Comparison of ENCODE assay signal across 2 cellular contexts in genomic region chr3:98532709-98533571, GRCh38.
TF ChIP-seq lines count a peak whose summit lies in the region.

No MANE protein-coding gene starts in this region.

TF ChIP-seq in GM12891, 5 proteins besides CTCF, POLR2A, EP300 and RAD21:
- TF ChIP-seq PAX5 (IDR thresholded peaks at IDR 0.05; ENCODE audit: insufficient read depth, low read length, severe bottlenecking) (no peak), POLR2AphosphoS5 (IDR thresholded peaks at IDR 0.05; ENCODE audit: low read depth, low read length) (peak; percentile 91), POU2F2 (IDR thresholded peaks at IDR 0.05; ENCODE audit: low read depth, low read length) (peak; percentile 38; the same call in 1 of the 2 replicates), TAF1 (IDR thresholded peaks at IDR 0.05; ENCODE audit: low read depth, low read length) (no peak; the same call in 1 of the 2 replicates), SPI1 (IDR thresholded peaks at IDR 0.05; ENCODE audit: low read depth, low read length) (no peak)

TF ChIP-seq in H1, 55 proteins besides CTCF, POLR2A, EP300 and RAD21:
- TF ChIP-seq RBBP5 (IDR thresholded peaks at IDR 0.05; ENCODE audit: borderline replicate concordance, low read depth, low read length) (no peak), JUN (IDR thresholded peaks at IDR 0.05; ENCODE audit: low read depth, low read length) (no peak), ATF3 (IDR thresholded peaks at IDR 0.05; ENCODE audit: insufficient read depth, low read depth, low read length) (no peak), RXRA (IDR thresholded peaks at IDR 0.05; ENCODE audit: insufficient read depth, low read depth, low read length) (no peak), TEAD4 (IDR thresholded peaks at IDR 0.05; ENCODE audit: low read depth, low read length) (no peak), SP2 (IDR thresholded peaks at IDR 0.05; ENCODE audit: low read length) (no peak), HDAC2 (IDR thresholded peaks at IDR 0.05; ENCODE audit: borderline replicate concordance in 1 of 2, low read depth in 2 of 2, low read length in 2 of 2) (no peak), GTF2F1 (IDR thresholded peaks at IDR 0.05; ENCODE audit: borderline replicate concordance, low read depth, low read length) (no peak), RNF2 (IDR thresholded peaks at IDR 0.05; ENCODE audit: borderline replicate concordance, low read depth, low read length, missing control alignments, poor library complexity, severe bottlenecking) (no peak), SP4 (IDR thresholded peaks at IDR 0.05; ENCODE audit: low read length) (no peak), BRCA1 (IDR thresholded peaks at IDR 0.05; ENCODE audit: low read depth, low read length) (no peak), SAP30 (IDR thresholded peaks at IDR 0.05; ENCODE audit: insufficient read depth, insufficient replicate concordance, low read length) (no peak), CREB1 (IDR thresholded peaks at IDR 0.05) (no peak), ASH2L (IDR thresholded peaks at IDR 0.05; ENCODE audit: low read length) (no peak), SIN3A (conservative IDR thresholded peaks at IDR 0.05 in 1 of 2, IDR thresholded peaks at IDR 0.05 in 1 of 2; ENCODE audit: low read depth in 1 of 2, low read length in 2 of 2) (no peak), RFX5 (IDR thresholded peaks at IDR 0.05; ENCODE audit: borderline replicate concordance, low read depth, low read length) (no peak), CHD1 (IDR thresholded peaks at IDR 0.05; ENCODE audit: low read depth, low read length) (no peak)
